Comparison of ENCODE assay signal across 27 cellular contexts in the genomic region with DNA sequence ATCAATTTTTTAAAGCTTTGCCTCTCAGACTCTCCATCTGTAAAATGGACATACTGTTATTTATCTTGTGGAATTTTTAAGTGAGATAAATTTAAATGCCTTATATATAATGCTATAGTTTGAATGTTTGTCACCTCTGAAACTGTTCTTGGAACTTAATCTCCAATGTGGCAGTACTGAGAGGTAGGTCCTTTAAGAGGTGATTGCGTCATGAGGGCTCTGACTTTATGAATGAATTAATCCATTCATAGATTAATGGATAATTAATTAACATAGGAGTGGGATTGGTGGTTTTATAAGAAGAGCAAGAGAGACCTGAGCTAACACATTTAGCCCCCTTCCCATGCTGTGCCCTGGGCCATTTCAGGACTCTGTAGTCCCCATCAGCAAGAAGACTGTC.
"Had no signal": no experiment of that assay in that cellular context is flagged by ENCODE, and none has a peak within 500 bp of the region (broad histone marks: within the 10 kb centered on the region; RNA-seq: fewer than 3 reads in every experiment).

No MANE protein-coding gene starts in this region.

- H3K4me1 ChIP-seq: colonic mucosa, esophagus muscularis mucosa, esophagus squamous epithelium, foreskin keratinocyte, gastrocnemius medialis, gastroesophageal sphincter, heart left ventricle, heart right ventricle had no signal

- DNase-seq: colonic mucosa; cortex of kidney; dermis blood vessel endothelial cell; effector CD4-positive, alpha-beta T cell; effector CD8-positive, alpha-beta T cell; effector memory CD4-positive, alpha-beta T cell; effector memory CD8-positive, alpha-beta T cell; endodermal cell; erythroblast; esophagus squamous epithelium; foreskin fibroblast; foreskin keratinocyte; foreskin melanocyte; gastrocnemius medialis; glutamatergic neuron; head of caudate nucleus; heart left ventricle; heart right ventricle had no signal

- H3K4me3 ChIP-seq: colonic mucosa, coronary artery, esophagus muscularis mucosa, esophagus squamous epithelium, gastrocnemius medialis, gastroesophageal sphincter, heart left ventricle, heart right ventricle had no signal

- ATAC-seq: effector memory CD8-positive, alpha-beta T cell; esophagus mucosa; foreskin keratinocyte; gastrocnemius medialis; gastroesophageal sphincter; heart left ventricle; heart right ventricle had no signal

- FAIRE-seq: colon, endometrium, endothelial cell of umbilical vein, frontal cortex had no signal

- H3K9me3 ChIP-seq: colonic mucosa, esophagus muscularis mucosa, esophagus squamous epithelium, gastrocnemius medialis, gastroesophageal sphincter, heart left ventricle, heart right ventricle had no signal

- H3K36me3 ChIP-seq: colonic mucosa, esophagus muscularis mucosa, esophagus squamous epithelium, gastrocnemius medialis, gastroesophageal sphincter, heart left ventricle, heart right ventricle had no signal

- H3K27ac ChIP-seq: colonic mucosa, coronary artery, epithelial cell of prostate, esophagus muscularis mucosa, esophagus squamous epithelium, foreskin keratinocyte, gastrocnemius medialis, gastroesophageal sphincter, heart left ventricle, heart right ventricle had no signal

- H3K27me3 ChIP-seq: colonic mucosa, esophagus muscularis mucosa, foreskin keratinocyte, gastrocnemius medialis, heart left ventricle had no signal
